10 cellular contexts compared by ENCODE assay signal in the genomic region with DNA sequence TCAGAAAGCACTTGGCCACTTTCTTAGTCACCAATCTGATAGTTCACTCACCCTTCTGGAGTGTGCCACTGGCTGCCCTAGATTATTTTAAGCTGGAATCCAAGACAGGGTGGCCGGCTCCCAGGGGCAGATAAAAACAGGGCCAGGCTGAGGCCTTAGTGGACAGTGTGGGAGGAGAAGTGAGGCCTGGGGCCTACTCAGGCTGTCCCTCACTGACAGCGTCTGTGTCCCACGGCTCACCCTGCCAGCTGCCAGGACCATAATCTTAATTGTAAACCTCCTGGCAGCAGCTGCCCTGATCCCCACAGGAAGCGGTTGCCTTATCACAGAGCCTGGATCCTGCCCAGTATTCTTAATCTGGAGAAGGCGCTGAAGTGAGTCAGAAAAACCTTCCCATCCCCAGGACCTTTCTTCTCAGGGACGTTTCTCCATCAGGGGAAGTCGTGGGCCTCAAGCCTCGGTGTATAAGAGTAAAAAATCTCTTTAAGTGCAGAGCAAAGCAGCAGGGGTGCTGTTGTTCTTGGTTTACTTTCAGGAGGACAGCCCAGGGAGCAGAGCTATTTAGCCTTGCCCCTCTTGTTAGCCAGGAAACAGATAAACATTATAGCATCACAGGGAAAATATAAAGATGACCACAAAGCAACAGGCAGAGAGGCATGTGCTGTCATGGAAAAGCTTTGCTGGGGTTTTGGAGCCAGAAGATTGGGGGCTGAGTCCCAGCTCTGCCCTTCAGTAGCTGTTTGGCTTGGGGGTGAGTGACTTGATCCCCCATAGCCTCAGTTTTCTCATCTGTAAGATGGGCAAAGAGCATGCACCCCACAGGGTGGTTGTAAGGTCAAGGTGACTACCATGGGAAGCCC. TPM values are rescaled to one million over a fixed set of nuclear protein-coding genes. Genes with fewer than 3 reads are reported as not detected.
DNase-seq lines count a peak whose midpoint lies in the region; ATAC-seq and TF ChIP-seq lines count a peak whose summit lies in the region.
"Had no signal": no experiment of that assay in that cellular context is flagged by ENCODE, and none has a peak within 500 bp of the region (broad histone marks: within the 10 kb centered on the region; RNA-seq: fewer than 3 reads in every experiment).

No MANE protein-coding gene starts in this region.

- DNase-seq in GM04503 (ENCODE audit: low read depth) (peak; percentile 67), SW 1271 (lab: John Stamatoyannopoulos, UW) (peak; percentile 9 to 57), glutamatergic neuron (no peak)
- DNase-seq: naive B cell had no signal

- peak overlapping the region; percentile 90 for H3K27ac ChIP-seq in rectal smooth muscle tissue (ENCODE audit: low read depth, low read length)
- H3K27ac ChIP-seq: suprapubic skin had no signal

- peaks cover 14% of the 10 kb centered on the region for H3K36me3 Mint-ChIP-seq in glutamatergic neuron (ENCODE audit: unreplicated experiment)

- peak overlapping the region; percentile 57 for H3K27ac Mint-ChIP-seq in glutamatergic neuron (ENCODE audit: unreplicated experiment)
- H3K27ac Mint-ChIP-seq: naive B cell had no signal

- H3K9ac ChIP-seq in rectal smooth muscle tissue (ENCODE audit: low read length), result no peak overlapping the region

- H3K4me1 Mint-ChIP-seq in glutamatergic neuron (ENCODE audit: low read depth, unreplicated experiment), result peaks cover 20% of the 10 kb centered on the region
- H3K4me1 Mint-ChIP-seq: naive B cell had no signal

- no peak overlapping the region for H3K4me3 ChIP-seq in rectal smooth muscle tissue (ENCODE audit: low read length)
- H3K4me3 ChIP-seq: suprapubic skin had no signal

- no peak for TF ChIP-seq CTCF in glutamatergic neuron (IDR thresholded peaks at IDR 0.05; ENCODE audit: partially characterized antibody, unreplicated experiment)

- no peaks in the 10 kb centered on the region for H3K9me3 Mint-ChIP-seq in glutamatergic neuron (ENCODE audit: unreplicated experiment)

- H3K36me3 ChIP-seq in rectal smooth muscle tissue (ENCODE audit: control insufficient read depth, insufficient read depth, low read length), result no peaks in the 10 kb centered on the region
- H3K36me3 ChIP-seq: suprapubic skin had no signal

- ATAC-seq in GM21526 (IDR thresholded peaks at IDR 0.05; ENCODE audit: low FRiP score, unreplicated experiment), result no peak
- no peak for ATAC-seq in GM18873 (IDR thresholded peaks at IDR 0.05; ENCODE audit: low FRiP score, unreplicated experiment)
- no peak for ATAC-seq in HG03439 (IDR thresholded peaks at IDR 0.05; ENCODE audit: unreplicated experiment)
- no peak for ATAC-seq in HG02840 (IDR thresholded peaks at IDR 0.05; ENCODE audit: low FRiP score, unreplicated experiment)

- peaks cover 62% of the 10 kb centered on the region for H3K4me1 ChIP-seq in rectal smooth muscle tissue (ENCODE audit: control insufficient read depth, insufficient read depth, low read length)

- no peaks in the 10 kb centered on the region for H3K27me3 ChIP-seq in rectal smooth muscle tissue (ENCODE audit: control insufficient read depth, insufficient read depth, low read length)
- H3K27me3 ChIP-seq: suprapubic skin had no signal

- peaks cover 3% of the 10 kb centered on the region for H3K27me3 Mint-ChIP-seq in glutamatergic neuron (ENCODE audit: unreplicated experiment)

- H3K4me3 Mint-ChIP-seq in glutamatergic neuron (ENCODE audit: unreplicated experiment), result no peak overlapping the region
- H3K4me3 Mint-ChIP-seq: naive B cell had no signal

RNA-seq across cellular contexts. Expression of a gene that starts 39.6 kb away (rescaled TPM):
- total RNA-seq in glutamatergic neuron (ENCODE audit: unreplicated experiment), result 80.4 TPM
